8 cellular contexts compared by ENCODE assay signal in the genomic region with DNA sequence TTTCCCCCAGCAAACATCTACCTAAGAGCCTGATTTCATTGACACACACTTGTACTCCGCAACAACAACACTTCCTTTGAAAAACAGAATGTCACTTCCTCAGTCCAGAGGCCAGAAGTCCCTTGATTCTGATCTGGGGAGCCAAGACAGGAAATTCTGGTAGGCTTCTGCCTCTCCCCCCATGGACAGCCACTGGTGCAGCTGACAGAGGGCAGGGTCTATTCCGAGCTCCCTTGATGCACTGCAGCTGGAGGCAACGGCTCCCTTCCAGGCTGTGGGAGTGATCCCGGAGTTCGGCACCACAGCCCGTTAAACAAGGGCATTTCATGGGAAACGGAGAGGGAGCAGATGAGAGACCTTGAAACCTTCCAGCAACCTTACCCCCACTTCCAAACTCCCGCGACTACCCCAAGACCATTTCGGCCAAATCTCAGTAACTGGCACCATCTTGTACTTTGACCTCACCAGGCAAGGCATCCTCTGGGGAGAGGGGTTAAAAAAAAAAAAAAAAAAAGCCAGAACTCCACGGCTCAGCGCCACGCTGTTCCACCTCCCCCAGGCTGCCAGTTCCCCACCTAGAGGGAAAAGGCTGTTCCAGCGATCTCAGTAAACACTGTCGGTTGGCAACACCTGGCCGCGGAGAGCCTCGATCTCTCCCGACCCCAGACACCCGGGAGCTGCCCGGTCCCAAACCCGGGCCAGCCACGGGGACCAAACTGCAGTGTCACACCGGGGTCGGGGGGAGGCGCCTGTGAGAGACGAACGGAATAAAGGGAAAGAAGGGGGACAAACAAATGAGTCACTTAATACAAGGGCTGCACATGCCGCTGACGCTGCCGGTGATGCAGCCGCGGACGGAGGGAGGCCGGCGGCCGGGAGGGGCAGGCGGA. TPM values are rescaled to one million over a fixed set of nuclear protein-coding genes. Genes with fewer than 3 reads are reported as not detected.
DNase-seq lines count a peak whose midpoint lies in the region; ATAC-seq and TF ChIP-seq lines count a peak whose summit lies in the region.

No MANE protein-coding gene starts in this region.

- ATAC-seq in GM19351 (IDR thresholded peaks at IDR 0.05; ENCODE audit: unreplicated experiment) (peak; percentile 50), HG03469 (IDR thresholded peaks at IDR 0.05; ENCODE audit: unreplicated experiment) (peak; percentile 41), right lobe of liver (peak; percentile 71 to 76 (median 74))

- intact Hi-C loops in right lobe of liver (cut with DNase I), result loop anchor here in 1 of 2 donors (10.0 kb wide), 1 partner anchor 148 kb away; no protein-coding TSS in a partner anchor

- TF ChIP-seq POLR2A in right lobe of liver (IDR thresholded peaks at IDR 0.05), result peak; percentile 83

- peak; percentile 30 to 56 (median 38) for TF ChIP-seq CTCF in right lobe of liver (IDR thresholded peaks at IDR 0.05)

- peak overlapping the region; percentile 87 to 97 (median 90) for H3K27ac ChIP-seq in right lobe of liver

- H3K4me1 ChIP-seq in right lobe of liver, result peaks cover 0 to 23% (median 9%) of the 10 kb centered on the region in 4 donors

- no peaks in the 10 kb centered on the region for H3K27me3 ChIP-seq in right lobe of liver

- H3K4me3 ChIP-seq in right lobe of liver, result peak overlapping the region; percentile 66 to 74 (median 69)

- H3K9me3 ChIP-seq in right lobe of liver, result no peaks in the 10 kb centered on the region

- DNase-seq in Ammon's horn (ENCODE audit: low spot score), result peak; percentile 88
- peak; percentile 93 for DNase-seq in NCI-H526 treated with DMSO at 0.1 percent for 48 hours (lab: John Stamatoyannopoulos, UW)
- peak; percentile 45 to 66 for DNase-seq in activated CD4-positive, alpha-beta T cell treated with anti-CD3 and anti-CD28 coated beads, Interleukin-2, amount 50 U/mL, for 24 hours (ENCODE audit: low read depth in 1 of 2, low spot score in 1 of 2)
- peak; percentile 88 for DNase-seq in dermis blood vessel endothelial cell
- peak; percentile 87 to 90 (median 89) for DNase-seq in right lobe of liver
- peak; percentile 74 for DNase-seq in stimulated activated CD4-positive, alpha-beta T cell treated with anti-CD3 and anti-CD28 coated beads, Interleukin-4, amount 100 ng/mL, for 24 hours

- WGBS in right lobe of liver (ENCODE audit: insufficient coverage, low coverage, low lambda C conversion rate, missing lambda C conversion rate), result 3% methylated on average over 36 of the region's 38 CpGs

- no peaks in the 10 kb centered on the region for H3K36me3 ChIP-seq in right lobe of liver

RNA-seq across cellular contexts. Expression of a gene that starts 1.1 kb away (rescaled TPM):
- total RNA-seq in dermis blood vessel endothelial cell (19.4 and 23.5 TPM in 2 replicates), right lobe of liver (10 to 100 TPM in 1 of 6 experiments, 1 to 10 TPM in 5; 3.8 to 10.2 (median 4.5) TPM)

Comparison
In these comparisons a context has a peak if more than half of its experiments do, and no peak if none do; other contexts are left out.
1. Peak in every context shown above with its lines: DNase-seq, ATAC-seq, H3K4me3 ChIP-seq and H3K27ac ChIP-seq.